1 cellular context compared by ENCODE assay signal in genomic region chr1:28296401-28297220, GRCh38.
TF ChIP-seq lines count a peak whose summit lies in the region.

No MANE protein-coding gene starts in this region.

TF ChIP-seq in HepG2, 621 proteins besides CTCF, POLR2A, EP300 and RAD21 (continued from another document and continues in another):
- TF ChIP-seq, protein P1, sequence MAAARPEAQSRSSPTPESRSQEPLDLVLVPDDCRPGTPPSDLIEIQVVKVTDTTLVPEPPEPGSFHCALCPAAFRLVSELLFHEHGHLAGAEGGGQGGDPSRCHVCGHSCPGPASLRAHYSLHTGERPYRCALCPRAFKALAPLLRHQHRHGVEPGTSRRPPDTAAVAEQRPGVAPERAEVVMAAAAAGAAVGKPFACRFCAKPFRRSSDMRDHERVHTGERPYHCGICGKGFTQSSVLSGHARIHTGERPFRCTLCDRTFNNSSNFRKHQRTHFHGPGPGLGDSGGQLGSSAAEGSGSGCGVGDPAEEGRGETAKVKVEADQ (CRISPR knock-in tag; IDR thresholded peaks at IDR 0.05; ENCODE audit: borderline replicate concordance) = no peak
- TF ChIP-seq DNMT1 (CRISPR knock-in tag; IDR thresholded peaks at IDR 0.05) (no peak), SPEN (CRISPR knock-in tag; IDR thresholded peaks at IDR 0.05; ENCODE audit: low read depth) (peak; percentile 52; the same call in 1 of the 2 replicates), HMG20B (CRISPR knock-in tag; conservative IDR thresholded peaks at IDR 0.05) (peak; percentile 54; the same call in 1 of the 2 replicates), ZNF367 (CRISPR knock-in tag; IDR thresholded peaks at IDR 0.05; ENCODE audit: borderline replicate concordance) (no peak), SRSF9 (IDR thresholded peaks at IDR 0.05; ENCODE audit: borderline replicate concordance, insufficient read depth, low read depth, low read length, poor library complexity, severe bottlenecking) (no peak), ZBTB3 (CRISPR knock-in tag; IDR thresholded peaks at IDR 0.05; ENCODE audit: borderline replicate concordance, low read depth) (no peak; the same call in 1 of the 2 replicates), KLF6 (CRISPR knock-in tag; IDR thresholded peaks at IDR 0.05) (0 out of 2 replicates have a peak, but pooled peaks have one; percentile 25), TBX3 (IDR thresholded peaks at IDR 0.05; ENCODE audit: borderline replicate concordance) (peak; percentile 60; the same call in 1 of the 2 replicates), ZFY (CRISPR knock-in tag; IDR thresholded peaks at IDR 0.05) (no peak), ZNF441 (CRISPR knock-in tag; IDR thresholded peaks at IDR 0.05; ENCODE audit: borderline replicate concordance) (peak; percentile 41; the same call in 1 of the 2 replicates), KAT8 (CRISPR knock-in tag; IDR thresholded peaks at IDR 0.05) (no peak; the same call in 1 of the 2 replicates), ZBED4 (CRISPR knock-in tag; IDR thresholded peaks at IDR 0.05; ENCODE audit: borderline replicate concordance) (0 out of 2 replicates have a peak, but pooled peaks have one; percentile 72), ZNF431 (CRISPR knock-in tag; IDR thresholded peaks at IDR 0.05; ENCODE audit: borderline replicate concordance, low read depth) (no peak; the same call in 1 of the 2 replicates), AHR (CRISPR knock-in tag; IDR thresholded peaks at IDR 0.05) (peak; percentile 63; the same call in 1 of the 2 replicates), NFYC (CRISPR knock-in tag; IDR thresholded peaks at IDR 0.05) (no peak), SMYD3 (CRISPR knock-in tag; IDR thresholded peaks at IDR 0.05) (peak; percentile 47; the same call in 1 of the 2 replicates), ZSCAN22 (CRISPR knock-in tag; IDR thresholded peaks at IDR 0.05) (no peak), EED (CRISPR knock-in tag; IDR thresholded peaks at IDR 0.05) (no peak), KLF15 (CRISPR knock-in tag; IDR thresholded peaks at IDR 0.05; ENCODE audit: borderline replicate concordance) (no peak), ZNF614 (CRISPR knock-in tag; IDR thresholded peaks at IDR 0.05; ENCODE audit: borderline replicate concordance) (peak; percentile 72), ZNF569 (CRISPR knock-in tag; IDR thresholded peaks at IDR 0.05; ENCODE audit: borderline replicate concordance) (no peak), ZNF572 (CRISPR knock-in tag; IDR thresholded peaks at IDR 0.05) (peak; percentile 51; the same call in 1 of the 2 replicates), MLLT10 (CRISPR knock-in tag; IDR thresholded peaks at IDR 0.05) (no peak), ZNF124 (CRISPR knock-in tag; IDR thresholded peaks at IDR 0.05) (no peak; the same call in 1 of the 2 replicates), ZMYM4 (CRISPR knock-in tag; IDR thresholded peaks at IDR 0.05) (peak; percentile 89), ZNF550 (CRISPR knock-in tag; IDR thresholded peaks at IDR 0.05; ENCODE audit: borderline replicate concordance) (no peak), RBM22 (optimal IDR thresholded peaks at IDR 0.05; ENCODE audit: low read length) (no peak), ZNF841 (CRISPR knock-in tag; IDR thresholded peaks at IDR 0.05; ENCODE audit: borderline replicate concordance) (no peak), ZNF350 (CRISPR knock-in tag; IDR thresholded peaks at IDR 0.05; ENCODE audit: borderline replicate concordance, low read depth) (peak; percentile 67; the same call in 1 of the 2 replicates), ARNT (IDR thresholded peaks at IDR 0.05) (no peak), SMARCE1 (IDR thresholded peaks at IDR 0.05; ENCODE audit: borderline replicate concordance) (no peak), RBFOX2 (IDR thresholded peaks at IDR 0.05; ENCODE audit: low read depth, low read length) (no peak), KLF16 (CRISPR knock-in tag; IDR thresholded peaks at IDR 0.05) (peak in 1 of 2 experiments; percentile 67; a peak in 1 of 4 replicates), SP4 (CRISPR knock-in tag; IDR thresholded peaks at IDR 0.05) (no peak), ZHX1 (CRISPR knock-in tag; IDR thresholded peaks at IDR 0.05; ENCODE audit: low read depth) (peak; percentile 84), ZGPAT (CRISPR knock-in tag; IDR thresholded peaks at IDR 0.05) (peak; percentile 88), YEATS4 (CRISPR knock-in tag; IDR thresholded peaks at IDR 0.05; ENCODE audit: borderline replicate concordance) (0 out of 2 replicates have a peak, but pooled peaks have one; percentile 20), ZNF121 (CRISPR knock-in tag; IDR thresholded peaks at IDR 0.05) (peak; percentile 12; the same call in 1 of the 2 replicates), EZH2 (conservative IDR thresholded peaks at IDR 0.05; ENCODE audit: low read depth, low read length) (no peak)
- TF ChIP-seq, protein P2, sequence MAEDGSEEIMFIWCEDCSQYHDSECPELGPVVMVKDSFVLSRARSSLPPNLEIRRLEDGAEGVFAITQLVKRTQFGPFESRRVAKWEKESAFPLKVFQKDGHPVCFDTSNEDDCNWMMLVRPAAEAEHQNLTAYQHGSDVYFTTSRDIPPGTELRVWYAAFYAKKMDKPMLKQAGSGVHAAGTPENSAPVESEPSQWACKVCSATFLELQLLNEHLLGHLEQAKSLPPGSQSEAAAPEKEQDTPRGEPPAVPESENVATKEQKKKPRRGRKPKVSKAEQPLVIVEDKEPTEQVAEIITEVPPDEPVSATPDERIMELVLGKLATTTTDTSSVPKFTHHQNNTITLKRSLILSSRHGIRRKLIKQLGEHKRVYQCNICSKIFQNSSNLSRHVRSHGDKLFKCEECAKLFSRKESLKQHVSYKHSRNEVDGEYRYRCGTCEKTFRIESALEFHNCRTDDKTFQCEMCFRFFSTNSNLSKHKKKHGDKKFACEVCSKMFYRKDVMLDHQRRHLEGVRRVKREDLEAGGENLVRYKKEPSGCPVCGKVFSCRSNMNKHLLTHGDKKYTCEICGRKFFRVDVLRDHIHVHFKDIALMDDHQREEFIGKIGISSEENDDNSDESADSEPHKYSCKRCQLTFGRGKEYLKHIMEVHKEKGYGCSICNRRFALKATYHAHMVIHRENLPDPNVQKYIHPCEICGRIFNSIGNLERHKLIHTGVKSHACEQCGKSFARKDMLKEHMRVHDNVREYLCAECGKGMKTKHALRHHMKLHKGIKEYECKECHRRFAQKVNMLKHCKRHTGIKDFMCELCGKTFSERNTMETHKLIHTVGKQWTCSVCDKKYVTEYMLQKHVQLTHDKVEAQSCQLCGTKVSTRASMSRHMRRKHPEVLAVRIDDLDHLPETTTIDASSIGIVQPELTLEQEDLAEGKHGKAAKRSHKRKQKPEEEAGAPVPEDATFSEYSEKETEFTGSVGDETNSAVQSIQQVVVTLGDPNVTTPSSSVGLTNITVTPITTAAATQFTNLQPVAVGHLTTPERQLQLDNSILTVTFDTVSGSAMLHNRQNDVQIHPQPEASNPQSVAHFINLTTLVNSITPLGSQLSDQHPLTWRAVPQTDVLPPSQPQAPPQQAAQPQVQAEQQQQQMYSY (CRISPR knock-in tag; IDR thresholded peaks at IDR 0.05) = no peak
- TF ChIP-seq, protein P3, sequence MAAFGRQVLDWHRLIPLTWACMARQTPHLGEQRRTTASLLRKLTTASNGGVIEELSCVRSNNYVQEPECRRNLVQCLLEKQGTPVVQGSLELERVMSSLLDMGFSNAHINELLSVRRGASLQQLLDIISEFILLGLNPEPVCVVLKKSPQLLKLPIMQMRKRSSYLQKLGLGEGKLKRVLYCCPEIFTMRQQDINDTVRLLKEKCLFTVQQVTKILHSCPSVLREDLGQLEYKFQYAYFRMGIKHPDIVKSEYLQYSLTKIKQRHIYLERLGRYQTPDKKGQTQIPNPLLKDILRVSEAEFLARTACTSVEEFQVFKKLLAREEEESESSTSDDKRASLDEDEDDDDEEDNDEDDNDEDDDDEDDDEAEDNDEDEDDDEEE (CRISPR knock-in tag; IDR thresholded peaks at IDR 0.05) = no peak
- TF ChIP-seq, protein P4, sequence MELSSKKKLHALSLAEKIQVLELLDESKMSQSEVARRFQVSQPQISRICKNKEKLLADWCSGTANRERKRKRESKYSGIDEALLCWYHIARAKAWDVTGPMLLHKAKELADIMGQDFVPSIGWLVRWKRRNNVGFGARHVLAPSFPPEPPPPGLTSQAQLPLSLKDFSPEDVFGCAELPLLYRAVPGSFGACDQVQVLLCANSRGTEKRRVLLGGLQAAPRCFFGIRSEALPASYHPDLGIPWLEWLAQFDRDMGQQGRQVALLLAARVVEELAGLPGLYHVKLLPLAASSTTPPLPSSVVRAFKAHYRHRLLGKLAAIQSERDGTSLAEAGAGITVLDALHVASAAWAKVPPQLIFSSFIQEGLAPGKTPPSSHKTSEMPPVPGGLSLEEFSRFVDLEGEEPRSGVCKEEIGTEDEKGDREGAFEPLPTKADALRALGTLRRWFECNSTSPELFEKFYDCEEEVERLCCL (CRISPR knock-in tag; IDR thresholded peaks at IDR 0.05; ENCODE audit: borderline replicate concordance) = 0 out of 2 replicates have a peak, but pooled peaks have one; percentile 65
- TF ChIP-seq, protein P5, sequence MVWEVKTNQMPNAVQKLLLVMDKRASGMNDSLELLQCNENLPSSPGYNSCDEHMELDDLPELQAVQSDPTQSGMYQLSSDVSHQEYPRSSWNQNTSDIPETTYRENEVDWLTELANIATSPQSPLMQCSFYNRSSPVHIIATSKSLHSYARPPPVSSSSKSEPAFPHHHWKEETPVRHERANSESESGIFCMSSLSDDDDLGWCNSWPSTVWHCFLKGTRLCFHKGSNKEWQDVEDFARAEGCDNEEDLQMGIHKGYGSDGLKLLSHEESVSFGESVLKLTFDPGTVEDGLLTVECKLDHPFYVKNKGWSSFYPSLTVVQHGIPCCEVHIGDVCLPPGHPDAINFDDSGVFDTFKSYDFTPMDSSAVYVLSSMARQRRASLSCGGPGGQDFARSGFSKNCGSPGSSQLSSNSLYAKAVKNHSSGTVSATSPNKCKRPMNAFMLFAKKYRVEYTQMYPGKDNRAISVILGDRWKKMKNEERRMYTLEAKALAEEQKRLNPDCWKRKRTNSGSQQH (CRISPR knock-in tag; IDR thresholded peaks at IDR 0.05; ENCODE audit: low read depth) = peak; percentile 28; the same call in 1 of the 2 replicates
